20 cellular contexts compared by ENCODE assay signal in genomic region chr10:8614054-8614565, GRCh38.
"Had no signal": no experiment of that assay in that cellular context is flagged by ENCODE, and none has a peak within 500 bp of the region (broad histone marks: within the 10 kb centered on the region; RNA-seq: fewer than 3 reads in every experiment).

No MANE protein-coding gene starts in this region.

- H3K9me3 ChIP-seq: gastroesophageal sphincter, pancreas, right lobe of liver had no signal

- ATAC-seq: activated T-helper 17 cell treated with anti-CD3 and anti-CD28 coated beads, Interleukin-2, amount 50 U/mL, for 72 hours; esophagus mucosa; gastroesophageal sphincter; heart left ventricle; naive thymus-derived CD8-positive, alpha-beta T cell; pancreas; right lobe of liver; T-cell had no signal

- H3K27me3 Mint-ChIP-seq: activated B cell treated with CpG ODN at 0.5 μM for 24 hours had no signal

- DNase-seq: activated B cell treated with CpG ODN at 0.5 μM for 24 hours; activated CD4-positive, alpha-beta memory T cell treated with anti-CD3 and anti-CD28 coated beads for 36 hours; activated CD4-positive, alpha-beta T cell treated with anti-CD3 and anti-CD28 coated beads for 4 hours; activated naive CD4-positive, alpha-beta T cell treated with Interleukin-2 at 50 U/mL for 16 hours; activated naive CD8-positive, alpha-beta T cell treated with anti-CD3 and anti-CD28 coated beads, Interleukin-2, amount 10 ng/mL, durations not matched to agents 7 days and 5 days; heart left ventricle; kidney glomerular epithelial cell; mesenchymal stem cell; naive thymus-derived CD8-positive, alpha-beta T cell; pancreas; right lobe of liver; stimulated activated CD4-positive, alpha-beta T cell treated with anti-CD3 and anti-CD28 coated beads, Interleukin-4, amount 100 ng/mL, for 24 hours; stimulated activated naive CD4-positive, alpha-beta T cell; T-cell had no signal

- H3K27ac ChIP-seq: coronary artery, gastroesophageal sphincter, heart left ventricle, pancreas, right lobe of liver had no signal

- H3K4me3 ChIP-seq: coronary artery, gastroesophageal sphincter, heart left ventricle, pancreas, right lobe of liver had no signal

- FAIRE-seq: pancreas had no signal

- H3K36me3 Mint-ChIP-seq: activated CD4-positive, alpha-beta memory T cell treated with anti-CD3 and anti-CD28 coated beads for 36 hours; activated naive CD8-positive, alpha-beta T cell treated with anti-CD3 and anti-CD28 coated beads, Interleukin-2, amount 10 ng/mL, durations not matched to agents 7 days and 5 days; brain; T-cell had no signal

- H3K27me3 ChIP-seq: gastroesophageal sphincter, heart left ventricle, right lobe of liver had no signal

- H3K4me1 ChIP-seq: gastroesophageal sphincter, heart left ventricle, pancreas, right lobe of liver had no signal

- H3K27ac Mint-ChIP-seq: activated B cell treated with CpG ODN at 0.5 μM for 24 hours; activated CD4-positive, alpha-beta memory T cell treated with anti-CD3 and anti-CD28 coated beads for 36 hours; activated naive CD8-positive, alpha-beta T cell treated with anti-CD3 and anti-CD28 coated beads, Interleukin-2, amount 10 ng/mL, durations not matched to agents 7 days and 5 days; activated T-helper 17 cell treated with anti-CD3 and anti-CD28 coated beads, Interleukin-2, amount 50 U/mL, for 72 hours; brain; naive thymus-derived CD8-positive, alpha-beta T cell; T-cell had no signal

- H3K36me3 ChIP-seq: gastroesophageal sphincter, heart left ventricle, pancreas, right lobe of liver had no signal

- H3K4me3 Mint-ChIP-seq: activated B cell treated with CpG ODN at 0.5 μM for 24 hours; activated CD4-positive, alpha-beta memory T cell treated with anti-CD3 and anti-CD28 coated beads for 36 hours; activated naive CD8-positive, alpha-beta T cell treated with anti-CD3 and anti-CD28 coated beads, Interleukin-2, amount 10 ng/mL, durations not matched to agents 7 days and 5 days; activated T-helper 17 cell treated with anti-CD3 and anti-CD28 coated beads, Interleukin-2, amount 50 U/mL, for 72 hours; brain; central memory CD8-positive, alpha-beta T cell; naive thymus-derived CD8-positive, alpha-beta T cell; T-cell had no signal

- H3K4me1 Mint-ChIP-seq: activated T-helper 17 cell treated with anti-CD3 and anti-CD28 coated beads, Interleukin-2, amount 50 U/mL, for 72 hours; brain; central memory CD8-positive, alpha-beta T cell had no signal
